1 cellular context compared by ENCODE assay signal in genomic region chr22:40105755-40106154, GRCh38.
TF ChIP-seq lines count a peak whose summit lies in the region.

No MANE protein-coding gene starts in this region.

TF ChIP-seq in H1, 55 proteins besides CTCF, POLR2A, EP300 and RAD21:
- TF ChIP-seq SP4 (IDR thresholded peaks at IDR 0.05; ENCODE audit: low read length) (no peak), SP2 (IDR thresholded peaks at IDR 0.05; ENCODE audit: low read length) (no peak), SUZ12 (IDR thresholded peaks at IDR 0.05; ENCODE audit: low read length) (no peak), SRF (IDR thresholded peaks at IDR 0.05; ENCODE audit: low read depth, low read length) (no peak), SAP30 (IDR thresholded peaks at IDR 0.05; ENCODE audit: insufficient read depth, insufficient replicate concordance, low read length) (no peak), RNF2 (IDR thresholded peaks at IDR 0.05; ENCODE audit: borderline replicate concordance, low read depth, low read length, missing control alignments, poor library complexity, severe bottlenecking) (no peak), YY1 (IDR thresholded peaks at IDR 0.05; ENCODE audit: low read depth, low read length) (no peak), FOSL1 (IDR thresholded peaks at IDR 0.05; ENCODE audit: insufficient read depth, low read depth, low read length) (no peak)
- TF ChIP-seq, protein P1, sequence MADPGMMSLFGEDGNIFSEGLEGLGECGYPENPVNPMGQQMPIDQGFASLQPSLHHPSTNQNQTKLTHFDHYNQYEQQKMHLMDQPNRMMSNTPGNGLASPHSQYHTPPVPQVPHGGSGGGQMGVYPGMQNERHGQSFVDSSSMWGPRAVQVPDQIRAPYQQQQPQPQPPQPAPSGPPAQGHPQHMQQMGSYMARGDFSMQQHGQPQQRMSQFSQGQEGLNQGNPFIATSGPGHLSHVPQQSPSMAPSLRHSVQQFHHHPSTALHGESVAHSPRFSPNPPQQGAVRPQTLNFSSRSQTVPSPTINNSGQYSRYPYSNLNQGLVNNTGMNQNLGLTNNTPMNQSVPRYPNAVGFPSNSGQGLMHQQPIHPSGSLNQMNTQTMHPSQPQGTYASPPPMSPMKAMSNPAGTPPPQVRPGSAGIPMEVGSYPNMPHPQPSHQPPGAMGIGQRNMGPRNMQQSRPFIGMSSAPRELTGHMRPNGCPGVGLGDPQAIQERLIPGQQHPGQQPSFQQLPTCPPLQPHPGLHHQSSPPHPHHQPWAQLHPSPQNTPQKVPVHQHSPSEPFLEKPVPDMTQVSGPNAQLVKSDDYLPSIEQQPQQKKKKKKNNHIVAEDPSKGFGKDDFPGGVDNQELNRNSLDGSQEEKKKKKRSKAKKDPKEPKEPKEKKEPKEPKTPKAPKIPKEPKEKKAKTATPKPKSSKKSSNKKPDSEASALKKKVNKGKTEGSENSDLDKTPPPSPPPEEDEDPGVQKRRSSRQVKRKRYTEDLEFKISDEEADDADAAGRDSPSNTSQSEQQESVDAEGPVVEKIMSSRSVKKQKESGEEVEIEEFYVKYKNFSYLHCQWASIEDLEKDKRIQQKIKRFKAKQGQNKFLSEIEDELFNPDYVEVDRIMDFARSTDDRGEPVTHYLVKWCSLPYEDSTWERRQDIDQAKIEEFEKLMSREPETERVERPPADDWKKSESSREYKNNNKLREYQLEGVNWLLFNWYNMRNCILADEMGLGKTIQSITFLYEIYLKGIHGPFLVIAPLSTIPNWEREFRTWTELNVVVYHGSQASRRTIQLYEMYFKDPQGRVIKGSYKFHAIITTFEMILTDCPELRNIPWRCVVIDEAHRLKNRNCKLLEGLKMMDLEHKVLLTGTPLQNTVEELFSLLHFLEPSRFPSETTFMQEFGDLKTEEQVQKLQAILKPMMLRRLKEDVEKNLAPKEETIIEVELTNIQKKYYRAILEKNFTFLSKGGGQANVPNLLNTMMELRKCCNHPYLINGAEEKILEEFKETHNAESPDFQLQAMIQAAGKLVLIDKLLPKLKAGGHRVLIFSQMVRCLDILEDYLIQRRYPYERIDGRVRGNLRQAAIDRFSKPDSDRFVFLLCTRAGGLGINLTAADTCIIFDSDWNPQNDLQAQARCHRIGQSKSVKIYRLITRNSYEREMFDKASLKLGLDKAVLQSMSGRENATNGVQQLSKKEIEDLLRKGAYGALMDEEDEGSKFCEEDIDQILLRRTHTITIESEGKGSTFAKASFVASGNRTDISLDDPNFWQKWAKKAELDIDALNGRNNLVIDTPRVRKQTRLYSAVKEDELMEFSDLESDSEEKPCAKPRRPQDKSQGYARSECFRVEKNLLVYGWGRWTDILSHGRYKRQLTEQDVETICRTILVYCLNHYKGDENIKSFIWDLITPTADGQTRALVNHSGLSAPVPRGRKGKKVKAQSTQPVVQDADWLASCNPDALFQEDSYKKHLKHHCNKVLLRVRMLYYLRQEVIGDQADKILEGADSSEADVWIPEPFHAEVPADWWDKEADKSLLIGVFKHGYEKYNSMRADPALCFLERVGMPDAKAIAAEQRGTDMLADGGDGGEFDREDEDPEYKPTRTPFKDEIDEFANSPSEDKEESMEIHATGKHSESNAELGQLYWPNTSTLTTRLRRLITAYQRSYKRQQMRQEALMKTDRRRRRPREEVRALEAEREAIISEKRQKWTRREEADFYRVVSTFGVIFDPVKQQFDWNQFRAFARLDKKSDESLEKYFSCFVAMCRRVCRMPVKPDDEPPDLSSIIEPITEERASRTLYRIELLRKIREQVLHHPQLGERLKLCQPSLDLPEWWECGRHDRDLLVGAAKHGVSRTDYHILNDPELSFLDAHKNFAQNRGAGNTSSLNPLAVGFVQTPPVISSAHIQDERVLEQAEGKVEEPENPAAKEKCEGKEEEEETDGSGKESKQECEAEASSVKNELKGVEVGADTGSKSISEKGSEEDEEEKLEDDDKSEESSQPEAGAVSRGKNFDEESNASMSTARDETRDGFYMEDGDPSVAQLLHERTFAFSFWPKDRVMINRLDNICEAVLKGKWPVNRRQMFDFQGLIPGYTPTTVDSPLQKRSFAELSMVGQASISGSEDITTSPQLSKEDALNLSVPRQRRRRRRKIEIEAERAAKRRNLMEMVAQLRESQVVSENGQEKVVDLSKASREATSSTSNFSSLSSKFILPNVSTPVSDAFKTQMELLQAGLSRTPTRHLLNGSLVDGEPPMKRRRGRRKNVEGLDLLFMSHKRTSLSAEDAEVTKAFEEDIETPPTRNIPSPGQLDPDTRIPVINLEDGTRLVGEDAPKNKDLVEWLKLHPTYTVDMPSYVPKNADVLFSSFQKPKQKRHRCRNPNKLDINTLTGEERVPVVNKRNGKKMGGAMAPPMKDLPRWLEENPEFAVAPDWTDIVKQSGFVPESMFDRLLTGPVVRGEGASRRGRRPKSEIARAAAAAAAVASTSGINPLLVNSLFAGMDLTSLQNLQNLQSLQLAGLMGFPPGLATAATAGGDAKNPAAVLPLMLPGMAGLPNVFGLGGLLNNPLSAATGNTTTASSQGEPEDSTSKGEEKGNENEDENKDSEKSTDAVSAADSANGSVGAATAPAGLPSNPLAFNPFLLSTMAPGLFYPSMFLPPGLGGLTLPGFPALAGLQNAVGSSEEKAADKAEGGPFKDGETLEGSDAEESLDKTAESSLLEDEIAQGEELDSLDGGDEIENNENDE (IDR thresholded peaks at IDR 0.05; ENCODE audit: insufficient replicate concordance, low read length): no peak
- TF ChIP-seq, protein P2, sequence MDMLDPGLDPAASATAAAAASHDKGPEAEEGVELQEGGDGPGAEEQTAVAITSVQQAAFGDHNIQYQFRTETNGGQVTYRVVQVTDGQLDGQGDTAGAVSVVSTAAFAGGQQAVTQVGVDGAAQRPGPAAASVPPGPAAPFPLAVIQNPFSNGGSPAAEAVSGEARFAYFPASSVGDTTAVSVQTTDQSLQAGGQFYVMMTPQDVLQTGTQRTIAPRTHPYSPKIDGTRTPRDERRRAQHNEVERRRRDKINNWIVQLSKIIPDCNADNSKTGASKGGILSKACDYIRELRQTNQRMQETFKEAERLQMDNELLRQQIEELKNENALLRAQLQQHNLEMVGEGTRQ (IDR thresholded peaks at IDR 0.05; ENCODE audit: low read length): no peak
